8 cellular contexts compared by ENCODE assay signal in genomic region chr5:133423618-133424282, GRCh38.
A peak's percentile ranks its signal among the peaks of the same experiment; 100 is the strongest.
DNase-seq lines count a peak whose midpoint lies in the region; ATAC-seq and TF ChIP-seq lines count a peak whose summit lies in the region.

No MANE protein-coding gene starts in this region.

- WGBS in lower leg skin, 2 donors = 19 to 26% methylated on average over 24 to 30 of the region's 30 CpGs

- no peaks in the 10 kb centered on the region for H3K36me3 Mint-ChIP-seq in chondrocyte (ENCODE audit: low read depth)

- DNase-seq in DMS53 treated with DMSO at 0.1 percent for 48 hours (lab: John Stamatoyannopoulos, UW; ENCODE audit: unreplicated experiment) (peak; percentile 23), M059J (ENCODE audit: low read depth) (peak; percentile 42), chondrocyte (ENCODE audit: low spot score) (peak; percentile 89), lower leg skin (ENCODE audit: low spot score in 2 of 2) (peak; percentile 31 to 90), NCI-H2196 (lab: John Stamatoyannopoulos, UW; ENCODE audit: unreplicated experiment) (no peak)
- DNase-seq in activated CD4-positive, CD25-positive, alpha-beta regulatory T cell treated with anti-CD3 and anti-CD28 coated beads, Interleukin-2, amount 50 U/mL, for 72 hours = peak; percentile 81
- DNase-seq in stimulated activated CD8-positive, alpha-beta memory T cell treated with anti-CD3 and anti-CD28 coated beads, Interleukin-15, amount 100 ng/mL, for 1 hour (ENCODE audit: low read depth) = peak; percentile 56

- TF ChIP-seq CTCF in chondrocyte (IDR thresholded peaks at IDR 0.05) = peak; percentile 100
- no peak for TF ChIP-seq CTCF in lower leg skin (IDR thresholded peaks at IDR 0.05)

- H3K4me1 Mint-ChIP-seq in chondrocyte (ENCODE audit: low read depth) = peaks cover 9% of the 10 kb centered on the region

- ATAC-seq in GM21529 (IDR thresholded peaks at IDR 0.05; ENCODE audit: unreplicated experiment) = peak; percentile 64

- no peak overlapping the region for H3K4me3 Mint-ChIP-seq in chondrocyte (ENCODE audit: unreplicated experiment)

- TF ChIP-seq POLR2A in lower leg skin (IDR thresholded peaks at IDR 0.05) = no peak

- no peak overlapping the region for H3K27ac Mint-ChIP-seq in chondrocyte (ENCODE audit: unreplicated experiment)

- peaks cover 23% of the 10 kb centered on the region for H3K27me3 Mint-ChIP-seq in chondrocyte (ENCODE audit: low read depth)

- H3K9me3 Mint-ChIP-seq in chondrocyte (ENCODE audit: low read depth) = peaks cover 3% of the 10 kb centered on the region

- no peak overlapping the region for H3K4me3 ChIP-seq in lower leg skin (ENCODE audit: low read depth, poor library complexity, severe bottlenecking)

- intact Hi-C loops in lower leg skin (cut with DNase I; ENCODE audit: low total_unique reads) = loop anchor here (10.0 kb wide), 1 partner anchor 451 kb away; no protein-coding TSS in a partner anchor
